ENCODE assay signal across 23 cellular contexts in the genomic region with DNA sequence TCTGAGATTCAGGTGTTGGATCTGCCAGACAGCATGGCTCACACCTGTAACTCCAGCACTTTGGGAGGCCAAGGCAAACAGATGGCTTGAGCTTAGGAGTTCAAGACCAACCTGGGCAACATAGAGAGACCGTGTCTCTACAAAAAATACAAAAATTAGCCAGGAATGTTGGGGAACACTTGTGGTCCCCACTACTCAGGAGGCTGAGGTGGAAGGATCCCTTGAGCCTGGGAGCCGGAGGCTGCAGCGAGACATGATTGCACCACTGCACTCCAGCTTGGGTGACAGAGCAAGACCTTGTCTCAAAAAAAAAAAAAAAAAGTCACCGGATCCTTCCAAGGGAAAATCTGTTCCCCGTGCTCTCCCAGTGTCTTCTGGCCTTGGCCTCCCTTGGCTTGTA.
"Had no signal": no experiment of that assay in that cellular context is flagged by ENCODE, and none has a peak within 500 bp of the region (broad histone marks: within the 10 kb centered on the region; RNA-seq: fewer than 3 reads in every experiment).

No MANE protein-coding gene starts in this region.

- H3K27me3 ChIP-seq: colonic mucosa, dorsolateral prefrontal cortex, foreskin keratinocyte, gastroesophageal sphincter had no signal

- H3K4me1 ChIP-seq: colonic mucosa, esophagus squamous epithelium, foreskin keratinocyte, gastrocnemius medialis, gastroesophageal sphincter, heart left ventricle, heart right ventricle had no signal

- ATAC-seq: effector memory CD8-positive, alpha-beta T cell; esophagus mucosa; foreskin keratinocyte; gastrocnemius medialis; gastroesophageal sphincter; heart left ventricle; heart right ventricle had no signal

- H3K4me3 ChIP-seq: colonic mucosa, coronary artery, dorsolateral prefrontal cortex, esophagus squamous epithelium, gastrocnemius medialis, gastroesophageal sphincter, heart left ventricle, heart right ventricle had no signal

- H3K36me3 ChIP-seq: colonic mucosa, esophagus squamous epithelium, gastrocnemius medialis, gastroesophageal sphincter, heart left ventricle, heart right ventricle had no signal

- H3K27ac ChIP-seq: colonic mucosa, coronary artery, dorsolateral prefrontal cortex, epithelial cell of prostate, esophagus squamous epithelium, foreskin keratinocyte, gastrocnemius medialis, gastroesophageal sphincter, heart left ventricle, heart right ventricle had no signal

- H3K9me3 ChIP-seq: colonic mucosa, esophagus squamous epithelium, gastrocnemius medialis, gastroesophageal sphincter, heart left ventricle, heart right ventricle had no signal

- DNase-seq: colonic mucosa; cortex of kidney; dermis blood vessel endothelial cell; dorsolateral prefrontal cortex; effector CD4-positive, alpha-beta T cell; effector CD8-positive, alpha-beta T cell; effector memory CD4-positive, alpha-beta T cell; effector memory CD8-positive, alpha-beta T cell; endodermal cell; erythroblast; esophagus squamous epithelium; foreskin fibroblast; foreskin keratinocyte; foreskin melanocyte; gastrocnemius medialis; glutamatergic neuron; head of caudate nucleus; heart left ventricle; heart right ventricle had no signal
